In the genomic region with DNA sequence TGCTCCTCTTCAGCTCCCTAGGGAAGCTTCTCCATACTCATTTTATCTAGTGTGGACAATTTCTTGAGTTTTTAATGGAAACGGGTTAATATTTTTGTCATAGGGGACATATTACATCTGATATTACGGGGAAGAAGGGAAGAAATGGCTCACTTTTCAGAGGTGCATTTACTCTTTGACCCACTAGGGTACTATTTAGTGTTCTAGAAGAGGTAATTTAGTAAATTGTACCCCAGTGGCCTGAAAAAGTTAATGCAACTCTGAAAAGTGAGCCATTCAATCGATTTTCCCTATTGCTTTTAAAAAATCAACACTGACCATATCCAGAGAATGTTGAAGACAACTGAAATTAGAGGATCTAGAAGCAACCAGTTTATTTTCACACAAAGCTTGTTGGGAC, we compare ENCODE assay signal across 1 cellular context.
TF ChIP-seq lines count a peak whose summit lies in the region.

No MANE protein-coding gene starts in this region.

TF ChIP-seq in H1, 55 proteins besides CTCF, POLR2A, EP300 and RAD21:
- no peak for TF ChIP-seq EGR1 (IDR thresholded peaks at IDR 0.05; ENCODE audit: borderline replicate concordance, low read depth, low read length)
- TF ChIP-seq SUZ12 (IDR thresholded peaks at IDR 0.05; ENCODE audit: low read length): no peak
- TF ChIP-seq MAFK (IDR thresholded peaks at IDR 0.05; ENCODE audit: low read depth, low read length): no peak
- TF ChIP-seq SAP30 (IDR thresholded peaks at IDR 0.05; ENCODE audit: insufficient read depth, insufficient replicate concordance, low read length): no peak
- no peak for TF ChIP-seq CEBPB (IDR thresholded peaks at IDR 0.05; ENCODE audit: low read depth, low read length)
- TF ChIP-seq CBX5 (IDR thresholded peaks at IDR 0.05; ENCODE audit: low read depth, low read length): no peak
- TF ChIP-seq NANOG (IDR thresholded peaks at IDR 0.05; ENCODE audit: insufficient read depth, low read depth, low read length, poor library complexity, severe bottlenecking): no peak
- TF ChIP-seq KDM5A (IDR thresholded peaks at IDR 0.05; ENCODE audit: low read length): no peak
